Comparison of ENCODE assay signal across 9 cellular contexts in the genomic region with DNA sequence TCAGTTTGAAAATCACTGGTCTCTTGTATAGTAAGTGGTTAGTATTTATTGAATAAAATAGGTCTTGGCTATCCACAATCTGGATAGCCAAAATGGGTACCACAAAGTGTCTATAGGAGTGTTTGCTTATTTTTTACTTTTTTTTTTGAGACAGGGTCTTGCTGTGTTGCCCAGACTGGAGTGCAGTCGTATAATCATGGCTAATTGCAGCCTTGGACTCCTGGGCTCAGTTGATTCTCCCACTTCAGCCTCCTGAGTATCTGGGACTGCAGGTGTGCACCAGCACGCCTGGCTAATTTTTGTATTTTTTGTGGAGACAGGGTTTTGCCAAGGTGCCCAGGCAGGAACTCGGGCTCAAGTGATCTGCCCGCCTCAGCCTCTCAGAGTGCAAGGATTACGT.
"Had no signal": no experiment of that assay in that cellular context is flagged by ENCODE, and none has a peak within 500 bp of the region (broad histone marks: within the 10 kb centered on the region; RNA-seq: fewer than 3 reads in every experiment).

No MANE protein-coding gene starts in this region.

- H3K27ac ChIP-seq: heart left ventricle, thyroid gland had no signal

- H3K9me3 ChIP-seq: thyroid gland had no signal

- H3K27me3 Mint-ChIP-seq: activated CD8-positive, alpha-beta memory T cell treated with anti-CD3 and anti-CD28 coated beads, Interleukin-2, amount 10 ng/mL, durations not matched to agents 7 days and 5 days had no signal

- H3K27ac Mint-ChIP-seq: activated CD8-positive, alpha-beta memory T cell treated with anti-CD3 and anti-CD28 coated beads, Interleukin-2, amount 10 ng/mL, durations not matched to agents 7 days and 5 days; nephron progenitor cell had no signal

- DNase-seq: activated CD4-positive, alpha-beta T cell treated with anti-CD3 and anti-CD28 coated beads, Interleukin-2, amount 50 U/mL, for 48 hours; activated CD8-positive, alpha-beta memory T cell treated with anti-CD3 and anti-CD28 coated beads, Interleukin-2, amount 10 ng/mL, durations not matched to agents 7 days and 5 days; activated T-cell treated with anti-CD3 and anti-CD28 coated beads, Interleukin-2, amount 50 U/mL, for 4 hours; foreskin melanocyte; heart left ventricle; mammary epithelial cell; nephron progenitor cell; stimulated activated CD4-positive, alpha-beta T cell treated with anti-CD3 and anti-CD28 coated beads, Interleukin-4, amount 100 ng/mL, for 1 hour; thyroid gland had no signal

- H3K4me3 ChIP-seq: thyroid gland had no signal

- H3K36me3 ChIP-seq: thyroid gland had no signal

- H3K27me3 ChIP-seq: heart left ventricle, thyroid gland had no signal
